21 cellular contexts compared by ENCODE assay signal in the genomic region with DNA sequence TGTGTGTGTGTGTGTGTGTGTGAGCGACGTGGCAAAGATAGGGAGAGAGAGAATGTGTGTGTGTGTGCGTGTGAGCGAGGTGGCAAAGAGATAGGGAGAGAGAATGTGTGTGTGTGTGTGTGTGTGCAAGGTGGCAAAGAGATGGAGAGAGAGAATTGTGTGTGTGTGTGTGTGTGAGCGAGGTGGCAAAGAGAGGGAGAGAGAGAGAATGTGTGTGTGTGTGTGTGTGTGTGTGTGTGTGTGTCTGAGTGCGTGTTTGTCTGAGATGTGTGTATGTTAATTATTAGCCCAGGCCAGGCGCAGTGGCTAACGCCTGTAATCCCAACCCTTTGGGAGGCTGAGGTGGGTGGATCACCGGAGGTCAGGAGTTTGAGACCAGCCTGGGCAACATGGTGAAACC.
DNase-seq lines count a peak whose midpoint lies in the region; ATAC-seq, FAIRE-seq and TF ChIP-seq lines count a peak whose summit lies in the region.
"Had no signal": no experiment of that assay in that cellular context is flagged by ENCODE, and none has a peak within 500 bp of the region (broad histone marks: within the 10 kb centered on the region; RNA-seq: fewer than 3 reads in every experiment).

No MANE protein-coding gene starts in this region.

- H3K79me2 ChIP-seq in HepG2 (ENCODE audit: insufficient read depth, low read length) = no peaks in the 10 kb centered on the region

- no peaks in the 10 kb centered on the region for H4K20me1 ChIP-seq in HepG2 (ENCODE audit: insufficient read depth, low read length)

- H3K4ac ChIP-seq in neuronal stem cell (ENCODE audit: low read length) = no peak overlapping the region

- DNase-seq in HepG2 (ENCODE audit: low spot score) (no peak), right lobe of liver (no peak), esophagus muscularis mucosa (ENCODE audit: extremely low spot score) (peak; percentile 39), neuronal stem cell (ENCODE audit: low spot score) (no peak), NOMO-1 treated with dmso at 0.1 percent for 144 hours (lab: John Stamatoyannopoulos, UW; ENCODE audit: unreplicated experiment) (no peak), ACHN (no peak)
- DNase-seq: 8988T; C1 segment of cervical spinal cord; Calu3; CD4-positive, alpha-beta memory T cell; COR-L47; DMS79; EL; GDM1; GM23248; H9 had no signal

- H2BK120ac ChIP-seq in neuronal stem cell (ENCODE audit: low read depth, low read length) = no peak overlapping the region

- POLR2A ChIA-PET in HepG2 (lab: Yijun Ruan, JAX) = no interaction called here

- no peak for TF ChIP-seq RAD21 in HepG2 (CRISPR knock-in tag; IDR thresholded peaks at IDR 0.05)

- no peaks in the 10 kb centered on the region for H3K79me1 ChIP-seq in neuronal stem cell (ENCODE audit: low read depth, low read length)

- WGBS in HepG2 (ENCODE audit: low lambda C conversion rate) = 28% methylated on average over 9 of the region's 9 CpGs
- WGBS in right lobe of liver (ENCODE audit: insufficient coverage, low coverage, low lambda C conversion rate, missing lambda C conversion rate) = 44% methylated on average over 7 of the region's 9 CpGs
- 87% methylated on average over 9 of the region's 9 CpGs for WGBS in esophagus muscularis mucosa
- 100% methylated on average over 5 of the region's 9 CpGs; no CpG with 5 or more reads in 1 of the 2 donors for WGBS in neuronal stem cell (ENCODE audit: extremely low coverage in 2 of 2, insufficient read length in 2 of 2, insufficient replicate concordance in 1 of 2), 2 donors

- no peaks in the 10 kb centered on the region for H3K36me3 ChIP-seq in HepG2 (replicated peaks in 1 of 2; ENCODE audit: control insufficient read depth in 1 of 2, insufficient read depth in 2 of 2, low read length in 2 of 2)
- no peaks in the 10 kb centered on the region for H3K36me3 ChIP-seq in right lobe of liver
- no peaks in the 10 kb centered on the region for H3K36me3 ChIP-seq in esophagus muscularis mucosa
- H3K36me3 ChIP-seq in neuronal stem cell (replicated peaks in 1 of 2; ENCODE audit: control insufficient read depth in 2 of 2, insufficient read depth in 2 of 2, low read length in 2 of 2) = no peaks in the 10 kb centered on the region

- ATAC-seq in HepG2 = no peak
- ATAC-seq in right lobe of liver = no peak
- ATAC-seq in GM18907 (IDR thresholded peaks at IDR 0.05; ENCODE audit: unreplicated experiment) = no peak
- ATAC-seq: A549, HCT116 had no signal

- TF ChIP-seq CTCF in HepG2 (CRISPR knock-in tag; IDR thresholded peaks at IDR 0.05) (no peak), right lobe of liver (IDR thresholded peaks at IDR 0.05) (no peak), esophagus muscularis mucosa (IDR thresholded peaks at IDR 0.05) (no peak)

- H3K4me2 ChIP-seq in HepG2 (ENCODE audit: low read depth, low read length) (no peak overlapping the region), neuronal stem cell (ENCODE audit: insufficient read depth, low read length, poor library complexity, severe bottlenecking) (no peak overlapping the region)
- H3K4me2 ChIP-seq: A549 had no signal

- H3K4me1 ChIP-seq in HepG2 (ENCODE audit: insufficient read depth, low read length) (no peaks in the 10 kb centered on the region), right lobe of liver (no peaks in the 10 kb centered on the region), esophagus muscularis mucosa (no peaks in the 10 kb centered on the region), neuronal stem cell (ENCODE audit: control insufficient read depth in 2 of 2, insufficient read depth in 1 of 2, low read depth in 1 of 2, low read length in 2 of 2) (peaks cover 15 to 31% of the 10 kb centered on the region in 2 donors)
- H3K4me1 ChIP-seq: A549 had no signal

- no peak overlapping the region for H3K23ac ChIP-seq in neuronal stem cell (ENCODE audit: low read depth, low read length, poor library complexity)

- FAIRE-seq in HepG2 (lab: Jason Lieb, UNC) = no peak
- FAIRE-seq: A549, GM12891, GM18507 had no signal

- H3K9ac ChIP-seq in HepG2 (ENCODE audit: insufficient read depth, low read depth, low read length) (no peak overlapping the region), neuronal stem cell (ENCODE audit: low read depth, low read length, poor library complexity) (peak overlapping the region; percentile 36)
- H3K9ac ChIP-seq: GM23248 had no signal

- no peak overlapping the region for H2BK5ac ChIP-seq in neuronal stem cell (ENCODE audit: low read length)

- no peak for TF ChIP-seq POLR2A in HepG2 (IDR thresholded peaks at IDR 0.05; ENCODE audit: insufficient read depth in 1 of 2, low read depth in 2 of 2, low read length in 2 of 2)
- TF ChIP-seq POLR2A in right lobe of liver (IDR thresholded peaks at IDR 0.05) = no peak
- no peak for TF ChIP-seq POLR2A in esophagus muscularis mucosa (IDR thresholded peaks at IDR 0.05; ENCODE audit: low read depth)

- no peak overlapping the region for H3K18ac ChIP-seq in neuronal stem cell (ENCODE audit: low read length)

- H2AFZ ChIP-seq in HepG2 (ENCODE audit: low read length) = no peak overlapping the region
- H2AFZ ChIP-seq in neuronal stem cell (ENCODE audit: low read length) = no peak overlapping the region
- H2AFZ ChIP-seq: GM23248 had no signal

- TF ChIP-seq EP300 in HepG2 (IDR thresholded peaks at IDR 0.05; ENCODE audit: low read depth in 2 of 2, low read length in 2 of 2) (no peak), HepG2 (CRISPR knock-in tag; IDR thresholded peaks at IDR 0.05; ENCODE audit: borderline replicate concordance) (no peak), esophagus muscularis mucosa (IDR thresholded peaks at IDR 0.05) (no peak)

- peak overlapping the region; percentile 89 for H2BK12ac ChIP-seq in neuronal stem cell (ENCODE audit: low read length)

- H3K9me3 ChIP-seq in HepG2 (ENCODE audit: low read length) (no peaks in the 10 kb centered on the region), right lobe of liver (no peaks in the 10 kb centered on the region), esophagus muscularis mucosa (no peaks in the 10 kb centered on the region), neuronal stem cell (replicated peaks in 1 of 2; ENCODE audit: control insufficient read depth in 2 of 2, insufficient read depth in 1 of 2, low read depth in 1 of 2, low read length in 2 of 2) (no peaks in the 10 kb centered on the region)
- H3K9me3 ChIP-seq: A549 had no signal

- H2AK5ac ChIP-seq in neuronal stem cell (ENCODE audit: low read depth, low read length) = no peak overlapping the region

- no peak overlapping the region for H3K27ac ChIP-seq in HepG2 (ENCODE audit: extremely low read length, insufficient read depth, low read length)
- no peak overlapping the region for H3K27ac ChIP-seq in right lobe of liver
- H3K27ac ChIP-seq in esophagus muscularis mucosa (replicated peaks in 1 of 4) = no peak overlapping the region
- no peak overlapping the region for H3K27ac ChIP-seq in neuronal stem cell (replicated peaks; ENCODE audit: low read length)
- H3K27ac ChIP-seq: A549, GM23248 had no signal

- in situ Hi-C loops in HepG2 (cut with HindIII; ENCODE audit: extremely low pct_ligation_motif_present, low pct_unique_long_range_greater_than_20kb) (no loop called here), ACHN (cut with HindIII; ENCODE audit: low pct_ligation_motif_present, low pct_unique_long_range_greater_than_20kb, low sequenced_read_pairs) (no loop called here)

- H3K27me3 ChIP-seq in HepG2 (ENCODE audit: control insufficient read depth in 1 of 2, insufficient read depth in 2 of 2, low read length in 2 of 2) (peaks cover 4 to 43% of the 10 kb centered on the region in 2 experiments; a peak in 4 of 5 replicates), right lobe of liver (no peaks in the 10 kb centered on the region), esophagus muscularis mucosa (no peaks in the 10 kb centered on the region), neuronal stem cell (ENCODE audit: control insufficient read depth in 3 of 3, insufficient read depth in 3 of 3, low read depth in 1 of 3, low read length in 3 of 3) (no peaks in the 10 kb centered on the region)

- H3K4me3 ChIP-seq in HepG2 (replicated peaks in 1 of 3; ENCODE audit: insufficient read depth in 1 of 3, low read depth in 2 of 3, low read length in 3 of 3) (no peak overlapping the region), right lobe of liver (no peak overlapping the region), esophagus muscularis mucosa (no peak overlapping the region), neuronal stem cell (ENCODE audit: low read length in 2 of 2) (peak overlapping the region in 1 of 2 donors; percentile 14)
- H3K4me3 ChIP-seq: A549, GM23248 had no signal

- peak overlapping the region; percentile 92 for H4K91ac ChIP-seq in neuronal stem cell (ENCODE audit: low read depth, low read length, poor library complexity)

- no peak overlapping the region for H3K14ac ChIP-seq in neuronal stem cell (ENCODE audit: low read length)

- no TSS peak for BruUV-seq in HepG2 (replicated peaks; lab: Mats Ljungman, UMichigan)

- CTCF ChIA-PET in HepG2 (lab: Yijun Ruan, JAX; ENCODE audit: low intra/inter-chr PET ratio, low total read pairs) = no interaction called here

- H2BK15ac ChIP-seq in neuronal stem cell (ENCODE audit: low read length) = peak overlapping the region; percentile 11

- intact Hi-C loops in HepG2 (cut with micrococcal nuclease; ENCODE audit: unreplicated experiment) (no loop called here), right lobe of liver (cut with DNase I) (no loop called here), esophagus muscularis mucosa (cut with DNase I) (no loop called here)

- H4K8ac ChIP-seq in neuronal stem cell (ENCODE audit: low read depth, low read length) = no peak overlapping the region
